In genomic region chr19:12956446-12957388, GRCh38 we compare ENCODE assay signal across 8 cellular contexts. TPM values are rescaled to one million over a fixed set of nuclear protein-coding genes. Genes with fewer than 3 reads are reported as not detected.
A peak's percentile ranks its signal among the peaks of the same experiment; 100 is the strongest.
DNase-seq lines count a peak whose midpoint lies in the region; ATAC-seq and TF ChIP-seq lines count a peak whose summit lies in the region.

Gene GADD45GIP1, minus strand, starts transcription at chr19:12957223. Its CDS starts 11 bp downstream, at chr19:12957212.

- no peak for TF ChIP-seq CTCF in chondrocyte (IDR thresholded peaks at IDR 0.05)

- peak; percentile 34 for DNase-seq in GF-D8 (lab: John Stamatoyannopoulos, UW)
- peak; percentile 69 for DNase-seq in NCI-H226
- DNase-seq in activated CD4-positive, alpha-beta T cell treated with anti-CD3 and anti-CD28 coated beads for 1 hour: peak; percentile 72
- peak; percentile 95 for DNase-seq in chondrocyte (ENCODE audit: low spot score)
- peak; percentile 35 for DNase-seq in kidney glomerular epithelial cell (lab: John Stamatoyannopoulos, UW)
- DNase-seq in stimulated activated CD4-positive, alpha-beta T cell treated with anti-CD3 and anti-CD28 coated beads, Interleukin-15, amount 100 ng/mL, for 48 hours (ENCODE audit: low read depth in 2 of 2): peak; percentile 75 to 84
- DNase-seq in NCI-H2107 (lab: John Stamatoyannopoulos, UW): no peak

- no peaks in the 10 kb centered on the region for H3K9me3 Mint-ChIP-seq in chondrocyte (ENCODE audit: low read depth)

- peak within 1 kb of the TSS; percentile 90 for H3K27ac Mint-ChIP-seq in chondrocyte (ENCODE audit: unreplicated experiment)

- H3K36me3 Mint-ChIP-seq in chondrocyte (ENCODE audit: low read depth): peaks cover 8% of the 10 kb centered on the region

- ATAC-seq in HG02798 (IDR thresholded peaks at IDR 0.05; ENCODE audit: poor library complexity, unreplicated experiment): peak; percentile 76

- H3K4me3 Mint-ChIP-seq in chondrocyte (ENCODE audit: unreplicated experiment): peak within 1 kb of the TSS; percentile 83

- H3K4me1 Mint-ChIP-seq in chondrocyte (ENCODE audit: low read depth): peaks cover 52% of the 10 kb centered on the region

- H3K27me3 Mint-ChIP-seq in chondrocyte (ENCODE audit: low read depth): no peaks in the 10 kb centered on the region

RNA-seq across cellular contexts. Expression of gene GADD45GIP1, which starts in this region (rescaled TPM):
- 28.8 to 31.3 TPM (median 29.1 TPM) in 3 replicates for total RNA-seq in chondrocyte
